Comparison of ENCODE assay signal across 20 cellular contexts in the genomic region with DNA sequence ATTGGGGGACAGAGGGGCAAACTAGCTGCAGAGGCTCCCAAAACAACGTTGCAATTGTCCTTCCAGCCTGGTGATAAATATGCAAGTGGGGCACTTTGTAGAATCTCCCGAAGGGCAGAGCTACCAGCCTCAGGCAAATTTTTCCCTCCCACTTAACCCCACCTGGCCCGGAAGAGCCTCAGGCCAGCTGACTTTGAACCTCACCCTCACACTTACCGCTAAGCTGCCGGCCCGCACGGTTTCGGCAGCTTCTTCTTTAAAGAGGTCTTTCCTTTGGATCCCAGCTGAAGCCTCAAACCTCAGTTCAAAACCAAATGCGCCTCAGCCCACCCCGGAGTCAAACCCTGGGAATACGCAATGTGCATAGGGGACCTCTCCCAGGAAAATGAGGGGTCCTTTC. TPM values are rescaled to one million over a fixed set of nuclear protein-coding genes. Genes with fewer than 3 reads are reported as not detected.
A peak's percentile ranks its signal among the peaks of the same experiment; 100 is the strongest.
DNase-seq lines count a peak whose midpoint lies in the region; TF ChIP-seq lines count a peak whose summit lies in the region.
"Had no signal": no experiment of that assay in that cellular context is flagged by ENCODE, and none has a peak within 500 bp of the region (broad histone marks: within the 10 kb centered on the region; RNA-seq: fewer than 3 reads in every experiment).

No MANE protein-coding gene starts in this region.

- peak; percentile 67 for DNase-seq in H7
- DNase-seq in NCI-H748 treated with DMSO at 0.1 percent for 48 hours (lab: John Stamatoyannopoulos, UW): peak; percentile 24
- no peak for DNase-seq in progenitor cell of endocrine pancreas (ENCODE audit: low spot score, unreplicated experiment)
- DNase-seq in occipital lobe (lab: John Stamatoyannopoulos, UW): no peak
- no peak for DNase-seq in spleen
- no peak for DNase-seq in NCI-H146 (lab: John Stamatoyannopoulos, UW)
- DNase-seq in brain microvascular endothelial cell: no peak
- DNase-seq: activated CD4-positive, alpha-beta T cell treated with anti-CD3 and anti-CD28 coated beads for 4 hours; BE2C; dorsolateral prefrontal cortex; esophagus squamous epithelium; NCI-H1092 treated with DMSO at 0.1 percent for 48 hours; NCI-H2171; Right ventricle myocardium superior; upper lobe of left lung had no signal

- in situ Hi-C loops in brain microvascular endothelial cell (cut with HindIII; ENCODE audit: low pct_ligation_motif_present, low sequenced_read_pairs): no loop called here

- H3K9me3 Mint-ChIP-seq in progenitor cell of endocrine pancreas (ENCODE audit: low read depth): no peaks in the 10 kb centered on the region
- H3K9me3 Mint-ChIP-seq: activated naive CD4-positive, alpha-beta T cell treated with anti-CD3 and anti-CD28 coated beads, Interleukin-2, amount 50 U/mL, for 72 hours had no signal

- peaks cover 13 to 43% (median 30%) of the 10 kb centered on the region in 6 donors for H3K4me1 ChIP-seq in spleen
- H3K4me1 ChIP-seq: BE2C had no signal

- no peak overlapping the region for H3K27ac Mint-ChIP-seq in progenitor cell of endocrine pancreas
- H3K27ac Mint-ChIP-seq: activated naive CD4-positive, alpha-beta T cell treated with anti-CD3 and anti-CD28 coated beads, Interleukin-2, amount 50 U/mL, for 72 hours had no signal

- H3K4me1 Mint-ChIP-seq in progenitor cell of endocrine pancreas (ENCODE audit: low read depth): peaks cover 12% of the 10 kb centered on the region

- H3K36me3 ChIP-seq in H7 (replicated peaks; ENCODE audit: control insufficient read depth, insufficient read depth, low read length) (no peaks in the 10 kb centered on the region), spleen (no peaks in the 10 kb centered on the region), brain microvascular endothelial cell (replicated peaks) (no peaks in the 10 kb centered on the region)
- H3K36me3 ChIP-seq: BE2C, esophagus squamous epithelium, pancreas, upper lobe of left lung had no signal

- H3K9me3 ChIP-seq in iPS-18c (ENCODE audit: control insufficient read depth, insufficient read depth, low read length): no peaks in the 10 kb centered on the region
- no peaks in the 10 kb centered on the region for H3K9me3 ChIP-seq in spleen
- H3K9me3 ChIP-seq: BE2C, esophagus squamous epithelium, pancreas, upper lobe of left lung had no signal

- no peak for TF ChIP-seq POLR2A in spleen (IDR thresholded peaks at IDR 0.05)

- no peak overlapping the region for H3K4me3 ChIP-seq in H7 (ENCODE audit: insufficient read depth, low read depth, low read length)
- peak overlapping the region; percentile 73; the same call in 1 of the 2 replicates for H3K4me3 ChIP-seq in iPS-18c (ENCODE audit: insufficient read depth, low read depth, low read length)
- H3K4me3 ChIP-seq in spleen: no peak overlapping the region
- H3K4me3 ChIP-seq in brain microvascular endothelial cell (ENCODE audit: low read depth, low read length): no peak overlapping the region

- WGBS in spleen, 5 donors: 10 to 14% (median 13%) methylated on average over 11 of the region's 11 CpGs

- TF ChIP-seq CTCF in progenitor cell of endocrine pancreas (IDR thresholded peaks at IDR 0.05; ENCODE audit: unreplicated experiment) (no peak), spleen (IDR thresholded peaks at IDR 0.05 in 8 of 11, conservative IDR thresholded peaks at IDR 0.05 in 3 of 11) (no peak), brain microvascular endothelial cell (IDR thresholded peaks at IDR 0.05; ENCODE audit: low read depth, low read length, missing control alignments) (no peak)

- H3K27ac ChIP-seq in spleen (no peak overlapping the region), brain microvascular endothelial cell (no peak overlapping the region)
- H3K27ac ChIP-seq: pancreas, upper lobe of left lung had no signal

- intact Hi-C loops in spleen (cut with DNase I; ENCODE audit: low total_unique reads): no loop called here

- peaks cover 52% of the 10 kb centered on the region for H3K27me3 ChIP-seq in H7 (ENCODE audit: control insufficient read depth, insufficient read depth, low read length)
- peaks cover 8 to 89% (median 68%) of the 10 kb centered on the region in 7 donors for H3K27me3 ChIP-seq in spleen (replicated peaks in 1 of 7)
- peaks cover 61% of the 10 kb centered on the region for H3K27me3 ChIP-seq in brain microvascular endothelial cell (replicated peaks)
- H3K27me3 ChIP-seq: pancreas had no signal

- peaks cover 33% of the 10 kb centered on the region for H3K27me3 Mint-ChIP-seq in progenitor cell of endocrine pancreas

- peak overlapping the region; percentile 16 for H3K4me3 Mint-ChIP-seq in progenitor cell of endocrine pancreas (ENCODE audit: low read depth)

- H3K36me3 Mint-ChIP-seq in progenitor cell of endocrine pancreas (ENCODE audit: insufficient read depth): no peaks in the 10 kb centered on the region

RNA-seq across cellular contexts. Expression of a gene that starts 2.5 kb away (rescaled TPM):
- 3.3 and 7.8 TPM in 2 replicates for total RNA-seq in H7 (2014; rRNA removed; shearing (Covaris generic))
- total RNA-seq in progenitor cell of endocrine pancreas (5.4 and 5.9 TPM in 2 replicates), occipital lobe (0.62 TPM), spleen (not detected)
- not detected for polyA plus RNA-seq in spleen
- total RNA-seq: activated naive CD4-positive, alpha-beta T cell treated with anti-CD3 and anti-CD28 coated beads, Interleukin-2, amount 50 U/mL, for 72 hours; mononuclear cell; Right ventricle myocardium superior; T-helper 2 cell treated with Interferon-gamma antibody and Interleukin-4, amounts not matched to agents 100 ng/mL and 5 ng/mL, for 36 hours had no signal

Comparison
In these comparisons a context has a peak if more than half of its experiments do, and no peak if none do; other contexts are left out.
1. DNase-seq: peak in H7 (single experiment) and NCI-H748 treated with DMSO at 0.1 percent for 48 hours (single experiment); none in progenitor cell of endocrine pancreas (single experiment), occipital lobe (single experiment), spleen (single experiment), NCI-H146 (single experiment) and brain microvascular endothelial cell (single experiment).